In the genomic region with DNA sequence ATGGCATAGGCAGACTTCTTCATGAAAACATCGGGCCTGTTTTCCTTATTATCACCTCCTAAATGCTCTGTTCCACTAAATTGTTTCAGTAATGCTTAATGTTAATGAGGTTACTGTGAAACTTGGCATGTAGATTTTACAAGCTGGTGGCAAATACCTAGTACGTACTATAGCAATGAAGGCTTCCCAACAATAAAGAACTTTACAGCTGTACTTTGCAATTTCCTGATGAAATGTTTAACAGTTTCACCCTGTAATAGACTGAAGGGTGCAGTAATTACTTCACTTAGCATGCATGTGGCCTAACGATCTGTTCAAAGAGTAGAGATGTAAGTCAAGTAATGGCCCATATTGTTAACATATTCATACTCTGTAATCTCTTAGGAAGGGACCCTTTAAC, we compare ENCODE assay signal across 25 cellular contexts.
DNase-seq lines count a peak whose midpoint lies in the region; ATAC-seq, FAIRE-seq and TF ChIP-seq lines count a peak whose summit lies in the region.
"Had no signal": no experiment of that assay in that cellular context is flagged by ENCODE, and none has a peak within 500 bp of the region (broad histone marks: within the 10 kb centered on the region; RNA-seq: fewer than 3 reads in every experiment).

No MANE protein-coding gene starts in this region.

- H3K4me1 ChIP-seq in colonic mucosa, result no peaks in the 10 kb centered on the region
- H3K4me1 ChIP-seq in mucosa of descending colon (ENCODE audit: low read depth), result peaks cover 7% of the 10 kb centered on the region
- H3K4me1 ChIP-seq: BE2C; BLaER1 treated with 17β-estradiol and CSF1 and Interleukin-3, amounts not matched to agents 10 nM and 100 nM had no signal

- H3K4me3 ChIP-seq in colonic mucosa (no peak overlapping the region), mucosa of descending colon (no peak overlapping the region)
- H3K4me3 ChIP-seq: A549; BLaER1 treated with 17β-estradiol and CSF1 and Interleukin-3, amounts not matched to agents 10 nM and 100 nM; GM12878 had no signal

- H3K4me1 Mint-ChIP-seq in T-helper 17 cell, result peaks cover 28% of the 10 kb centered on the region
- H3K4me1 Mint-ChIP-seq in natural killer cell treated with Interleukin-12 subunit alpha and Interleukin-12 subunit beta and Interleukin-15 and Interleukin-18, amount 100 ng/mL, for 72 hours (ENCODE audit: low read depth in 2 of 2), result no peaks in the 10 kb centered on the region
- H3K4me1 Mint-ChIP-seq: CD14-positive monocyte had no signal

- H3K36me3 ChIP-seq in colonic mucosa (no peaks in the 10 kb centered on the region), mucosa of descending colon (ENCODE audit: low read depth) (no peaks in the 10 kb centered on the region)
- H3K36me3 ChIP-seq: BE2C had no signal

- DNase-seq in T-helper 17 cell (no peak), colonic mucosa (no peak), mucosa of descending colon (peak in 1 of 3 donors; percentile 9), RCC 7860 (ENCODE audit: low spot score) (no peak)
- no peak for DNase-seq in natural killer cell treated with Interleukin-12 subunit alpha and Interleukin-12 subunit beta and Interleukin-15 and Interleukin-18, amount 100 ng/mL, for 72 hours (ENCODE audit: low spot score)
- DNase-seq: 8988T; ACHN; AML-193; BE2C; CD4-positive, alpha-beta T cell; CD8-positive, alpha-beta memory T cell; DMS 273 treated with DMSO at 0.1 percent for 48 hours; DMS79; EL; GDM1; H7; HCEC 1CT had no signal

- H3K27me3 Mint-ChIP-seq in T-helper 17 cell, result no peaks in the 10 kb centered on the region
- H3K27me3 Mint-ChIP-seq in natural killer cell treated with Interleukin-12 subunit alpha and Interleukin-12 subunit beta and Interleukin-15 and Interleukin-18, amount 100 ng/mL, for 72 hours, result no peaks in the 10 kb centered on the region
- H3K27me3 Mint-ChIP-seq: CD4-positive, alpha-beta T cell; CD8-positive, alpha-beta memory T cell had no signal

- FAIRE-seq in RCC 7860 (lab: Jason Lieb, UNC), result no peak
- FAIRE-seq: A549, D721Med, GM12878, GM19239, H1 had no signal

- intact Hi-C loops in colonic mucosa (cut with DNase I), result no loop called here
- intact Hi-C loops in mucosa of descending colon (cut with DNase I, micrococcal nuclease), result no loop called here

- peak overlapping the region; percentile 34 for H3K27ac Mint-ChIP-seq in T-helper 17 cell
- no peak overlapping the region for H3K27ac Mint-ChIP-seq in natural killer cell treated with Interleukin-12 subunit alpha and Interleukin-12 subunit beta and Interleukin-15 and Interleukin-18, amount 100 ng/mL, for 72 hours
- H3K27ac Mint-ChIP-seq: CD14-positive monocyte; CD4-positive, alpha-beta T cell had no signal

- ATAC-seq in T-helper 17 cell (no peak), mucosa of descending colon (peak; percentile 95), GM19455 (IDR thresholded peaks at IDR 0.05; ENCODE audit: unreplicated experiment) (no peak)
- no peak for ATAC-seq in natural killer cell treated with Interleukin-12 subunit alpha and Interleukin-12 subunit beta and Interleukin-15 and Interleukin-18, amount 100 ng/mL, for 72 hours
- ATAC-seq: A549, GM12878 had no signal

- H3K36me3 Mint-ChIP-seq in T-helper 17 cell (ENCODE audit: low read depth), result peaks cover 21% of the 10 kb centered on the region
- H3K36me3 Mint-ChIP-seq in natural killer cell treated with Interleukin-12 subunit alpha and Interleukin-12 subunit beta and Interleukin-15 and Interleukin-18, amount 100 ng/mL, for 72 hours, result no peaks in the 10 kb centered on the region
- H3K36me3 Mint-ChIP-seq: CD14-positive monocyte had no signal

- H3K9ac ChIP-seq in colonic mucosa (ENCODE audit: low read depth in 2 of 2, low read length in 2 of 2), result no peak overlapping the region
- H3K9ac ChIP-seq: BLaER1 treated with 17β-estradiol and CSF1 and Interleukin-3, amounts not matched to agents 10 nM and 100 nM had no signal

- TF ChIP-seq CTCF in colonic mucosa (IDR thresholded peaks at IDR 0.05) (no peak), mucosa of descending colon (IDR thresholded peaks at IDR 0.05) (no peak)

- no peak overlapping the region for H3K4me3 Mint-ChIP-seq in T-helper 17 cell
- no peak overlapping the region for H3K4me3 Mint-ChIP-seq in natural killer cell treated with Interleukin-12 subunit alpha and Interleukin-12 subunit beta and Interleukin-15 and Interleukin-18, amount 100 ng/mL, for 72 hours
- H3K4me3 Mint-ChIP-seq: CD14-positive monocyte; CD4-positive, alpha-beta T cell; CD8-positive, alpha-beta memory T cell had no signal

- H3K9me3 ChIP-seq in T-helper 17 cell (ENCODE audit: control insufficient read depth, low read length, poor library complexity, severe bottlenecking) (no peaks in the 10 kb centered on the region), colonic mucosa (no peaks in the 10 kb centered on the region), mucosa of descending colon (no peaks in the 10 kb centered on the region)
- H3K9me3 ChIP-seq: A549; BE2C; BLaER1 treated with 17β-estradiol and CSF1 and Interleukin-3, amounts not matched to agents 10 nM and 100 nM had no signal

- H3K27ac ChIP-seq in colonic mucosa, result peak overlapping the region; percentile 30
- H3K27ac ChIP-seq: A549; BLaER1 treated with 17β-estradiol and CSF1 and Interleukin-3, amounts not matched to agents 10 nM and 100 nM had no signal

- no peaks in the 10 kb centered on the region for H3K9me3 Mint-ChIP-seq in natural killer cell treated with Interleukin-12 subunit alpha and Interleukin-12 subunit beta and Interleukin-15 and Interleukin-18, amount 100 ng/mL, for 72 hours
- H3K9me3 Mint-ChIP-seq: CD4-positive, alpha-beta T cell; CD8-positive, alpha-beta memory T cell had no signal

- H3K27me3 ChIP-seq in colonic mucosa, result no peaks in the 10 kb centered on the region
- H3K27me3 ChIP-seq: BE2C; BLaER1 treated with 17β-estradiol and CSF1 and Interleukin-3, amounts not matched to agents 10 nM and 100 nM had no signal
